ENCODE assay signal across 8 cellular contexts in genomic region chr19:43594081-43594697, GRCh38. TPM values are rescaled to one million over a fixed set of nuclear protein-coding genes. Genes with fewer than 3 reads are reported as not detected.
DNase-seq lines count a peak whose midpoint lies in the region; ATAC-seq, FAIRE-seq and TF ChIP-seq lines count a peak whose summit lies in the region.

No MANE protein-coding gene starts in this region.

- H3K4me3 ChIP-seq in NB4 (ENCODE audit: low read depth, low read length): peak overlapping the region; percentile 77

- H3K4me1 Mint-ChIP-seq in CD14-positive monocyte (peaks cover 27% of the 10 kb centered on the region), osteocyte (ENCODE audit: unreplicated experiment) (peaks cover 32% of the 10 kb centered on the region)
- peaks cover 49 to 53% of the 10 kb centered on the region in 2 donors for H3K4me1 Mint-ChIP-seq in effector memory CD8-positive, alpha-beta T cell (ENCODE audit: low read depth in 2 of 2)

- intact Hi-C loops in CD14-positive monocyte (cut with micrococcal nuclease): loop anchor here (2.0 to 10.0 kb wide), 3 partner anchors 39 to 67 kb away; partner anchors contain the start of genes ETHE1 (in 1 of the 2) and ZNF575 (in 1 of the 2)

- no peak for TF ChIP-seq POLR2A in NB4 (IDR thresholded peaks at IDR 0.05; ENCODE audit: extremely low read depth, insufficient read length)
- no peak for TF ChIP-seq POLR2A in GM12892 (IDR thresholded peaks at IDR 0.05; ENCODE audit: low read depth, low read length)

- no peak for ATAC-seq in effector memory CD8-positive, alpha-beta T cell (replicated peaks)
- no peak for ATAC-seq in GM18909 (IDR thresholded peaks at IDR 0.05; ENCODE audit: poor library complexity, unreplicated experiment)

- H3K27ac Mint-ChIP-seq in CD14-positive monocyte (peak overlapping the region in 5 of 7 donors; percentile 11 to 100 (median 47)), osteocyte (ENCODE audit: unreplicated experiment) (peak overlapping the region; percentile 99)
- H3K27ac Mint-ChIP-seq in effector memory CD8-positive, alpha-beta T cell: peak overlapping the region; percentile 23 to 100

- DNase-seq in CD14-positive monocyte (ENCODE audit: low spot score) (no peak), NB4 (ENCODE audit: low read depth) (no peak), osteocyte (ENCODE audit: extremely low spot score, unreplicated experiment) (no peak), NCI-H187 treated with DMSO at 0.1 percent for 48 hours (lab: John Stamatoyannopoulos, UW) (no peak), GM12892 (ENCODE audit: insufficient read length) (no peak), NCI-H774 (lab: John Stamatoyannopoulos, UW) (no peak)
- DNase-seq in effector memory CD8-positive, alpha-beta T cell: no peak

- H3K36me3 Mint-ChIP-seq in CD14-positive monocyte: peaks cover 40 to 53% of the 10 kb centered on the region in 2 donors
- peaks cover 41% of the 10 kb centered on the region for H3K36me3 Mint-ChIP-seq in effector memory CD8-positive, alpha-beta T cell (ENCODE audit: insufficient read depth)
- peaks cover 20% of the 10 kb centered on the region for H3K36me3 Mint-ChIP-seq in osteocyte (ENCODE audit: unreplicated experiment)

- TF ChIP-seq CTCF in CD14-positive monocyte (IDR thresholded peaks at IDR 0.05) (no peak), NB4 (IDR thresholded peaks at IDR 0.05; ENCODE audit: low read depth, low read length) (no peak), osteocyte (IDR thresholded peaks at IDR 0.05) (no peak)

- H3K9me3 Mint-ChIP-seq in CD14-positive monocyte (no peaks in the 10 kb centered on the region), osteocyte (ENCODE audit: unreplicated experiment) (no peaks in the 10 kb centered on the region)
- H3K9me3 Mint-ChIP-seq in effector memory CD8-positive, alpha-beta T cell: no peaks in the 10 kb centered on the region

- FAIRE-seq in GM12892 (lab: Jason Lieb, UNC): no peak

- H3K4me3 Mint-ChIP-seq in CD14-positive monocyte: peak overlapping the region; percentile 97 to 98
- peak overlapping the region; percentile 96 to 97 for H3K4me3 Mint-ChIP-seq in effector memory CD8-positive, alpha-beta T cell
- peak overlapping the region; percentile 98 for H3K4me3 Mint-ChIP-seq in osteocyte (ENCODE audit: unreplicated experiment)

- peaks cover 0 to 3% (median 0%) of the 10 kb centered on the region in 3 donors for H3K27me3 Mint-ChIP-seq in CD14-positive monocyte (ENCODE audit: low read depth in 3 of 3)
- no peaks in the 10 kb centered on the region for H3K27me3 Mint-ChIP-seq in effector memory CD8-positive, alpha-beta T cell
- H3K27me3 Mint-ChIP-seq in osteocyte (ENCODE audit: unreplicated experiment): no peaks in the 10 kb centered on the region

RNA-seq across cellular contexts. Expression of gene IRGQ, which starts 1.7 kb away (rescaled TPM):
- polyA plus RNA-seq in CD14-positive monocyte: 1 to 10 TPM; 1.8 to 2.9 TPM
- total RNA-seq in osteocyte: 40.9 and 45.9 TPM in 2 replicates
- polyA plus RNA-seq in GM12892 (2012; ENCODE audit: missing spikeins): 4.8 TPM

RNA-seq across cellular contexts. Expression of gene ZNF576, which starts 2.2 kb away (rescaled TPM):
- 1 to 10 TPM; 7.2 to 8.4 TPM for polyA plus RNA-seq in CD14-positive monocyte
- 13.2 and 16.2 TPM in 2 replicates for total RNA-seq in osteocyte
- 7.1 TPM for polyA plus RNA-seq in GM12892 (2012; ENCODE audit: missing spikeins)

RNA-seq across cellular contexts. Expression of gene SRRM5, which starts 17.7 kb away (rescaled TPM):
- not detected for polyA plus RNA-seq in CD14-positive monocyte
- total RNA-seq in osteocyte: 0.24 and 0.35 TPM in 2 replicates
- polyA plus RNA-seq in GM12892 (2012; ENCODE audit: missing spikeins): 0.34 TPM

RNA-seq across cellular contexts. Expression of gene PINLYP, which starts 18.6 kb away (rescaled TPM):
- polyA plus RNA-seq in CD14-positive monocyte: 1 to 10 TPM in 1 of 2 donors, under 1 TPM in 1; 0.93 to 1.3 TPM
- total RNA-seq in osteocyte: 0.91 and 1.2 TPM in 2 replicates
- 0.89 TPM for polyA plus RNA-seq in GM12892 (2012; ENCODE audit: missing spikeins)

RNA-seq across cellular contexts. Expression of gene XRCC1, which starts 18.9 kb away (rescaled TPM):
- 10 to 100 TPM; 13.1 to 19.3 TPM for polyA plus RNA-seq in CD14-positive monocyte
- total RNA-seq in osteocyte: 37.1 and 43.2 TPM in 2 replicates
- polyA plus RNA-seq in GM12892 (2012; ENCODE audit: missing spikeins): 23.5 TPM

Comparison
In these comparisons a context has a peak if more than half of its experiments do, and no peak if none do; other contexts are left out.
1. H3K27ac Mint-ChIP-seq: peak in every context shown above with its lines; median percentile 99 in osteocyte; 62 in effector memory CD8-positive, alpha-beta T cell; 47 in CD14-positive monocyte.